Comparison of ENCODE assay signal across 8 cellular contexts in genomic region chr6:2542858-2543218, GRCh38.
DNase-seq lines count a peak whose midpoint lies in the region; ATAC-seq and TF ChIP-seq lines count a peak whose summit lies in the region.

No MANE protein-coding gene starts in this region.

- H3K4me1 Mint-ChIP-seq in type B pancreatic cell (ENCODE audit: unreplicated experiment): peaks cover 14% of the 10 kb centered on the region

- TF ChIP-seq CTCF in type B pancreatic cell (conservative IDR thresholded peaks at IDR 0.05): no peak

- peak overlapping the region; percentile 39 for H3K4me3 Mint-ChIP-seq in type B pancreatic cell

- peaks cover 4% of the 10 kb centered on the region for H3K27me3 Mint-ChIP-seq in type B pancreatic cell

- DNase-seq in ACHN (peak; percentile 32), RPMI7951 (ENCODE audit: low read depth) (peak; percentile 96), erythroblast (lab: John Stamatoyannopoulos, UW) (peak; percentile 61 to 84), type B pancreatic cell (ENCODE audit: extremely low spot score, unreplicated experiment) (no peak), amygdala (lab: John Stamatoyannopoulos, UW) (no peak)
- DNase-seq in activated CD4-positive, CD25-positive, alpha-beta regulatory T cell treated with anti-CD3 and anti-CD28 coated beads, Interleukin-2, amount 50 U/mL, for 72 hours: no peak

- TF ChIP-seq POLR2A in erythroblast (IDR thresholded peaks at IDR 0.05; ENCODE audit: low read length): no peak

- H3K27ac Mint-ChIP-seq in type B pancreatic cell: peak overlapping the region; percentile 79

- peak; percentile 77 for ATAC-seq in GM18508 (IDR thresholded peaks at IDR 0.05; ENCODE audit: insufficient read depth, unreplicated experiment)
- ATAC-seq in HG03097 (IDR thresholded peaks at IDR 0.05; ENCODE audit: low FRiP score, unreplicated experiment): peak; percentile 64

- no peaks in the 10 kb centered on the region for H3K36me3 Mint-ChIP-seq in type B pancreatic cell

- in situ Hi-C loops in ACHN (cut with HindIII; ENCODE audit: low pct_ligation_motif_present, low pct_unique_long_range_greater_than_20kb, low sequenced_read_pairs): no loop called here

- H3K9me3 Mint-ChIP-seq in type B pancreatic cell: peaks cover 18% of the 10 kb centered on the region

Comparison
In these comparisons a context has a peak if more than half of its experiments do, and no peak if none do; other contexts are left out.
1. DNase-seq: peak in ACHN (single experiment), RPMI7951 (single experiment) and erythroblast (2 of 2); none in type B pancreatic cell (single experiment), amygdala (0 of 56) and activated CD4-positive, CD25-positive, alpha-beta regulatory T cell treated with anti-CD3 and anti-CD28 coated beads, Interleukin-2, amount 50 U/mL, for 72 hours (single experiment).